Comparison of ENCODE assay signal across 11 cellular contexts in genomic region chr6:42103753-42104094, GRCh38. TPM values are rescaled to one million over a fixed set of nuclear protein-coding genes. Genes with fewer than 3 reads are reported as not detected.
DNase-seq lines count a peak whose midpoint lies in the region; ATAC-seq, FAIRE-seq and TF ChIP-seq lines count a peak whose summit lies in the region.
"Had no signal": no experiment of that assay in that cellular context is flagged by ENCODE, and none has a peak within 500 bp of the region (broad histone marks: within the 10 kb centered on the region; RNA-seq: fewer than 3 reads in every experiment).

No MANE protein-coding gene starts in this region.

- no peak for ATAC-seq in activated CD4-positive, alpha-beta T cell treated with anti-CD3 and anti-CD28 coated beads for 36 hours

- H3K27me3 ChIP-seq in OCI-LY1 (ENCODE audit: insufficient read depth, low read length) (peaks cover 10% of the 10 kb centered on the region; the same call in 1 of the 2 replicates), esophagus (ENCODE audit: control insufficient read depth in 1 of 2, insufficient read depth in 2 of 2, low read length in 2 of 2) (no peaks in the 10 kb centered on the region), small intestine (ENCODE audit: control insufficient read depth in 2 of 2, insufficient read depth in 2 of 2, low read length in 2 of 2) (no peaks in the 10 kb centered on the region)

- H2AFZ ChIP-seq in OCI-LY1 (ENCODE audit: low read length), result peak overlapping the region; percentile 30; the same call in 1 of the 2 replicates

- DNase-seq in activated CD4-positive, alpha-beta T cell treated with anti-CD3 and anti-CD28 coated beads for 36 hours, result no peak
- no peak for DNase-seq in activated CD4-positive, alpha-beta T cell treated with anti-CD3 and anti-CD28 coated beads, Interleukin-2, amount 50 U/mL, for 1 hour
- DNase-seq in small intestine (no peak), kidney glomerular epithelial cell (lab: John Stamatoyannopoulos, UW) (no peak), NAMALWA (ENCODE audit: low spot score) (no peak), germinal center (ENCODE audit: low spot score) (no peak)
- DNase-seq: SHP77 treated with DMSO at 0.1 percent for 48 hours had no signal

- H3F3A ChIP-seq in OCI-LY1 (ENCODE audit: insufficient read depth, low read length), result no peaks in the 10 kb centered on the region

- H4K20me1 ChIP-seq in OCI-LY1 (ENCODE audit: insufficient read depth, low read length), result no peaks in the 10 kb centered on the region

- no peaks in the 10 kb centered on the region for H3K9me2 ChIP-seq in OCI-LY1 (ENCODE audit: low read depth, low read length)

- peaks cover 2% of the 10 kb centered on the region for H3K27me3 Mint-ChIP-seq in activated CD4-positive, alpha-beta T cell treated with anti-CD3 and anti-CD28 coated beads for 36 hours

- no peak for TF ChIP-seq CTCF in OCI-LY1 (IDR thresholded peaks at IDR 0.05; ENCODE audit: low read length)

- intact Hi-C loops in activated CD4-positive, alpha-beta T cell treated with anti-CD3 and anti-CD28 coated beads for 36 hours (cut with DNase I, micrococcal nuclease), result loop anchor here in 1 of 2 experiments (1.0 to 5.0 kb wide), 6 partner anchors 28 to 323 kb away; partner anchors contain the start of genes PRICKLE4 and TOMM6

- CTCF ChIA-PET in activated CD4-positive, alpha-beta T cell treated with anti-CD3 and anti-CD28 coated beads for 36 hours (lab: Charles Lee), result interaction anchor here (0.7 to 2.5 kb wide), 44 partner anchors 8 to 501 kb away, joined by 3 to 16 read pairs (median 4); partner anchors contain the start of genes BYSL, C6orf132 and MRPS10

- H3K9ac ChIP-seq in OCI-LY1 (ENCODE audit: low read length), result peak overlapping the region; percentile 63; the same call in 1 of the 2 replicates

- H3K27ac ChIP-seq in OCI-LY1 (ENCODE audit: low read depth, low read length, poor library complexity, severe bottlenecking) (no peak overlapping the region), esophagus (ENCODE audit: low read depth in 2 of 2, low read length in 1 of 2) (peak overlapping the region; percentile 48 to 76), small intestine (ENCODE audit: low read depth in 1 of 2, low read length in 1 of 2) (peak overlapping the region; percentile 17 to 28)
- H3K27ac ChIP-seq: A549, tibial artery had no signal

- H3K4me2 ChIP-seq in OCI-LY1 (ENCODE audit: low read length), result peak overlapping the region; percentile 84
- H3K4me2 ChIP-seq: A549 had no signal

- H3K4me3 ChIP-seq in OCI-LY1 (ENCODE audit: low read depth, low read length, poor library complexity, severe bottlenecking), result peak overlapping the region; percentile 62
- H3K4me3 ChIP-seq in esophagus (ENCODE audit: low read depth in 1 of 2, low read length in 2 of 2), result no peak overlapping the region
- H3K4me3 ChIP-seq in small intestine (ENCODE audit: low read depth in 1 of 2, low read length in 2 of 2), result no peak overlapping the region
- H3K4me3 ChIP-seq: A549 had no signal

- no peaks in the 10 kb centered on the region for H3K9me3 ChIP-seq in OCI-LY1 (ENCODE audit: low read length)
- no peaks in the 10 kb centered on the region for H3K9me3 ChIP-seq in esophagus (ENCODE audit: control insufficient read depth in 2 of 2, insufficient read depth in 1 of 2, low read depth in 1 of 2, low read length in 1 of 2)
- no peaks in the 10 kb centered on the region for H3K9me3 ChIP-seq in small intestine (ENCODE audit: control insufficient read depth, low read depth)
- H3K9me3 ChIP-seq: A549, tibial artery had no signal

- 74 to 85% methylated on average over 12 of the region's 12 CpGs for WGBS in esophagus, 2 donors
- WGBS in small intestine, 3 donors, result 82 to 89% (median 89%) methylated on average over 12 of the region's 12 CpGs

- H3K4me1 Mint-ChIP-seq in activated CD4-positive, alpha-beta T cell treated with anti-CD3 and anti-CD28 coated beads for 36 hours, result peaks cover 30% of the 10 kb centered on the region

- H3K4me3 Mint-ChIP-seq in activated CD4-positive, alpha-beta T cell treated with anti-CD3 and anti-CD28 coated beads for 36 hours, result peak overlapping the region; percentile 61

- H3K36me3 ChIP-seq in OCI-LY1 (ENCODE audit: insufficient read depth, low read length) (no peaks in the 10 kb centered on the region), esophagus (ENCODE audit: control insufficient read depth in 2 of 2, insufficient read depth in 2 of 2, low read length in 1 of 2) (peaks cover 3 to 35% of the 10 kb centered on the region in 2 donors), small intestine (ENCODE audit: control insufficient read depth in 2 of 2, insufficient read depth in 2 of 2, low read length in 2 of 2) (peaks cover 0 to 9% of the 10 kb centered on the region in 2 donors)

- no peaks in the 10 kb centered on the region for H3K79me2 ChIP-seq in OCI-LY1 (ENCODE audit: insufficient read depth, low read length)

- H3K9me3 Mint-ChIP-seq in activated CD4-positive, alpha-beta T cell treated with anti-CD3 and anti-CD28 coated beads for 36 hours (ENCODE audit: low read depth), result no peaks in the 10 kb centered on the region

- FAIRE-seq in small intestine (lab: Jason Lieb, UNC), result no peak
- FAIRE-seq: A549 had no signal

- H3K27ac Mint-ChIP-seq in activated CD4-positive, alpha-beta T cell treated with anti-CD3 and anti-CD28 coated beads for 36 hours, result peak overlapping the region; percentile 64

- H3K4me1 ChIP-seq in OCI-LY1 (ENCODE audit: insufficient read depth, low read length, severe bottlenecking) (peaks cover 15% of the 10 kb centered on the region), esophagus (ENCODE audit: control insufficient read depth in 2 of 2, insufficient read depth in 2 of 2, low read length in 1 of 2) (peaks cover 2 to 21% of the 10 kb centered on the region in 2 donors), small intestine (ENCODE audit: control insufficient read depth in 2 of 2, insufficient read depth in 1 of 2, low read depth in 1 of 2, low read length in 1 of 2) (peaks cover 5 to 7% of the 10 kb centered on the region in 2 donors)

- H3K36me3 Mint-ChIP-seq in activated CD4-positive, alpha-beta T cell treated with anti-CD3 and anti-CD28 coated beads for 36 hours (ENCODE audit: low read depth), result no peaks in the 10 kb centered on the region

- POLR2A ChIA-PET in activated CD4-positive, alpha-beta T cell treated with anti-CD3 and anti-CD28 coated beads for 36 hours (lab: Charles Lee), result no interaction called here

RNA-seq across cellular contexts. Expression of gene C6orf132, which starts 38.7 kb away (rescaled TPM):
- under 1 TPM; 0.14 TPM for total RNA-seq in activated CD4-positive, alpha-beta T cell treated with anti-CD3 and anti-CD28 coated beads for 36 hours
- 100 to 1,000 TPM; 150 to 357 TPM for polyA plus RNA-seq in esophagus
- polyA plus RNA-seq in small intestine, result 100 to 1,000 TPM in 2 of 3 donors, 10 to 100 TPM in 1; 44.1 to 198 (median 119) TPM

RNA-seq across cellular contexts. Expression of gene TAF8, which starts 53.4 kb away (rescaled TPM):
- 10 to 100 TPM; 52.3 to 53.1 TPM for total RNA-seq in activated CD4-positive, alpha-beta T cell treated with anti-CD3 and anti-CD28 coated beads for 36 hours
- 1 to 10 TPM; 6.0 to 7.5 TPM for polyA plus RNA-seq in esophagus
- 10 to 100 TPM in 1 of 3 donors, 1 to 10 TPM in 2; 6.7 to 14.4 (median 7.3) TPM for polyA plus RNA-seq in small intestine
